31 cellular contexts compared by ENCODE assay signal in the genomic region with DNA sequence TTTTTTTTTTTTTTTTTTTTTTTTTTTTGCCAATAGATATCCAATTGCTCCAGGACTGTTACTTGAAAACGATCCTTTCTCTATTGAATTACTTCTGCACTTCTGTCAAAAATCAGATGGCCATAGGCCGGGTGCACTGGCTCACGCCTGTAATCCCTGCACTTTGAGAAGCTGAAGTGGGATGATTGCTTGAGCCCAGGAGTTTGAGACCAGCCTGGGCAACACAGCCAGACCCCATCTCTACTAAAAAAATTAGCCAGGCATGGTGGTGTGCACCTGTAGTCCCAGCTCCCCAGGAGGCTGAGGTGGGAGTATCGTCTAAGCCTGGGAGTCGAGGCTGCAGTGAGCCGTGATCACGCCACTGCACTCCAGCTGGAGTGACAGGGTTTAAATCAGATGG.
"Had no signal": no experiment of that assay in that cellular context is flagged by ENCODE, and none has a peak within 500 bp of the region (broad histone marks: within the 10 kb centered on the region; RNA-seq: fewer than 3 reads in every experiment).

No MANE protein-coding gene starts in this region.

- H3K79me2 ChIP-seq: parathyroid adenoma had no signal

- H3K4me2 ChIP-seq: neural progenitor cell, smooth muscle cell had no signal

- H3K9me3 Mint-ChIP-seq: natural killer cell; nephron; neural progenitor cell; stimulated activated memory B cell treated with anti-CD40 and anti-IgM and Interleukin-4, amounts not matched to agents 10 μg/mL and 1 μg/mL and 100 μg/mL, for 72 hours; stimulated activated naive CD8-positive, alpha-beta T cell treated with anti-CD3 and anti-CD28 coated beads, Interleukin-15, amount 100 ng/mL, for 72 hours had no signal

- H3K27ac ChIP-seq: neural progenitor cell, ovary, parathyroid adenoma, psoas muscle, skin epidermis, spleen, suprapubic skin, testis, tibial artery, transverse colon, upper lobe of left lung, vagina had no signal

- H3K27ac Mint-ChIP-seq: natural killer cell; nephron; neural progenitor cell; progenitor cell of endocrine pancreas; stimulated activated memory B cell treated with anti-CD40 and anti-IgM and Interleukin-4, amounts not matched to agents 10 μg/mL and 1 μg/mL and 100 μg/mL, for 72 hours; stimulated activated naive CD8-positive, alpha-beta T cell treated with anti-CD3 and anti-CD28 coated beads, Interleukin-15, amount 100 ng/mL, for 72 hours had no signal

- H3K9me3 ChIP-seq: ovary, psoas muscle, spleen, suprapubic skin, testis, tibial artery, transverse colon, upper lobe of left lung, vagina had no signal

- H3K27me3 Mint-ChIP-seq: progenitor cell of endocrine pancreas; stimulated activated memory B cell treated with anti-CD40 and anti-IgM and Interleukin-4, amounts not matched to agents 10 μg/mL and 1 μg/mL and 100 μg/mL, for 72 hours; stimulated activated naive CD8-positive, alpha-beta T cell treated with anti-CD3 and anti-CD28 coated beads, Interleukin-15, amount 100 ng/mL, for 72 hours had no signal

- H2AFZ ChIP-seq: neural progenitor cell, parathyroid adenoma had no signal

- H3K4me3 ChIP-seq: neural progenitor cell, ovary, psoas muscle, skin epidermis, smooth muscle cell, spleen, suprapubic skin, testis, tibial artery, transverse colon, upper lobe of left lung, vagina had no signal

- H3K4me3 Mint-ChIP-seq: natural killer cell; nephron; neural progenitor cell; stimulated activated memory B cell treated with anti-CD40 and anti-IgM and Interleukin-4, amounts not matched to agents 10 μg/mL and 1 μg/mL and 100 μg/mL, for 72 hours; stimulated activated naive CD8-positive, alpha-beta T cell treated with anti-CD3 and anti-CD28 coated beads, Interleukin-15, amount 100 ng/mL, for 72 hours had no signal

- FAIRE-seq: urothelium cell line had no signal

- H3K9ac ChIP-seq: neural progenitor cell, parathyroid adenoma had no signal

- DNase-seq: natural killer cell; occipital lobe; ovary; posterior cingulate gyrus; psoas muscle; right cardiac atrium; spleen; stimulated activated CD4-positive, alpha-beta T cell treated with anti-CD3 and anti-CD28 coated beads, Interleukin-12 subunit alpha, Interleukin-12 subunit beta, amount 100 ng/mL, for 4 hours; stimulated activated CD4-positive, alpha-beta T cell treated with anti-CD3 and anti-CD28 coated beads, Interleukin-1b, Interleukin-23, amount 100 ng/mL, for 48 hours; stimulated activated CD4-positive, alpha-beta T cell treated with anti-CD3 and anti-CD28 coated beads, Interleukin-4, amount 100 ng/mL, for 1 hour; stimulated activated CD4-positive, alpha-beta T cell treated with anti-CD3 and anti-CD28 coated beads, Interleukin-4, amount 100 ng/mL, for 4 hours; stimulated activated CD8-positive, alpha-beta memory T cell treated with anti-CD3 and anti-CD28 coated beads, Interleukin-4, amount 100 ng/mL, for 48 hours; stimulated activated naive CD4-positive, alpha-beta T cell; stimulated activated naive CD8-positive, alpha-beta T cell treated with anti-CD3 and anti-CD28 coated beads, Interleukin-15, amount 100 ng/mL, for 72 hours; stimulated activated naive CD8-positive, alpha-beta T cell treated with anti-CD3 and anti-CD28 coated beads, Interleukin-15, Interleukin-2, amounts not matched to agents 100 U/mL and 50 U/mL, for 24 hours; substantia nigra; testis; tibial artery; transverse colon; upper lobe of left lung had no signal

- H3K27me3 ChIP-seq: neural progenitor cell, ovary, spleen, suprapubic skin, testis, tibial artery, transverse colon, upper lobe of left lung, vagina had no signal

- ATAC-seq: natural killer cell; psoas muscle; right cardiac atrium; sciatic nerve; stimulated activated memory B cell treated with anti-CD40 and anti-IgM and Interleukin-4, amounts not matched to agents 10 μg/mL and 1 μg/mL and 100 μg/mL, for 72 hours; stimulated activated naive CD8-positive, alpha-beta T cell treated with anti-CD3 and anti-CD28 coated beads, Interleukin-15, amount 100 ng/mL, for 72 hours; stimulated activated naive CD8-positive, alpha-beta T cell treated with anti-CD3 and anti-CD28 coated beads, Interleukin-15, Interleukin-2, amounts not matched to agents 100 U/mL and 50 U/mL, for 24 hours had no signal

- H3K36me3 ChIP-seq: ovary had no signal
